22 cellular contexts compared by ENCODE assay signal in the genomic region with DNA sequence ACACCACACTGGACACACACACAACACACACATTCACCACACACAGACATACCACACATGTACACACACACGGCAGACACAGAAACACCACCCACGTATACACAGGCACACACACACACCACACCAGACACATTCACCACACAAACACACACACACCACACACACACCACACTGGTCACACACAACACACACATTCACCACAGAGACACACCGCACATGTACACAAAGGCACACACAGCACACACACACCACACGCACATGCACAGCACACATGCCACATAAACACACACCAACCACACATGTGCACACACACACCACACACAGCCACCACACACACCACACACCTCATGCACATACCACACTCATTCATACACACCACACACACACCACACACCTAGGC.
"Had no signal": no experiment of that assay in that cellular context is flagged by ENCODE, and none has a peak within 500 bp of the region (broad histone marks: within the 10 kb centered on the region; RNA-seq: fewer than 3 reads in every experiment).

No MANE protein-coding gene starts in this region.

- FAIRE-seq: colon, frontal cortex had no signal

- H3K4me1 ChIP-seq: parathyroid adenoma, thyroid gland had no signal

- H3K27me3 Mint-ChIP-seq: natural killer cell treated with Interleukin-12 subunit alpha and Interleukin-12 subunit beta and Interleukin-15 and Interleukin-18, amount 100 ng/mL, for 72 hours; type B pancreatic cell had no signal

- H3K36me3 Mint-ChIP-seq: natural killer cell treated with Interleukin-12 subunit alpha and Interleukin-12 subunit beta and Interleukin-15 and Interleukin-18, amount 100 ng/mL, for 72 hours; stimulated activated effector memory CD8-positive, alpha-beta T cell treated with anti-CD3 and anti-CD28 coated beads, Interleukin-12 subunit alpha, Interleukin-12 subunit beta, amount 100 ng/mL, for 72 hours; type B pancreatic cell had no signal

- ATAC-seq: left ventricle myocardium superior; lower lobe of right lung; natural killer cell treated with Interleukin-12 subunit alpha and Interleukin-12 subunit beta and Interleukin-15 and Interleukin-18, amount 100 ng/mL, for 72 hours; sciatic nerve; stimulated activated effector memory CD8-positive, alpha-beta T cell treated with anti-CD3 and anti-CD28 coated beads, Interleukin-12 subunit alpha, Interleukin-12 subunit beta, amount 100 ng/mL, for 72 hours had no signal

- H3K9ac ChIP-seq: parathyroid adenoma had no signal

- H3K4me2 ChIP-seq: smooth muscle cell had no signal

- H3K4me3 Mint-ChIP-seq: immature natural killer cell; natural killer cell treated with Interleukin-12 subunit alpha and Interleukin-12 subunit beta and Interleukin-15 and Interleukin-18, amount 100 ng/mL, for 72 hours; neural crest cell; stimulated activated effector memory CD8-positive, alpha-beta T cell treated with anti-CD3 and anti-CD28 coated beads, Interleukin-12 subunit alpha, Interleukin-12 subunit beta, amount 100 ng/mL, for 72 hours; type B pancreatic cell had no signal

- H3K4me1 Mint-ChIP-seq: stimulated activated effector memory CD8-positive, alpha-beta T cell treated with anti-CD3 and anti-CD28 coated beads, Interleukin-12 subunit alpha, Interleukin-12 subunit beta, amount 100 ng/mL, for 72 hours had no signal

- H3K9me3 Mint-ChIP-seq: natural killer cell treated with Interleukin-12 subunit alpha and Interleukin-12 subunit beta and Interleukin-15 and Interleukin-18, amount 100 ng/mL, for 72 hours; neural crest cell; type B pancreatic cell had no signal

- H3K36me3 ChIP-seq: lower lobe of right lung, stomach, thyroid gland had no signal

- H3K9me3 ChIP-seq: thyroid gland had no signal

- H3K27ac Mint-ChIP-seq: immature natural killer cell; natural killer cell treated with Interleukin-12 subunit alpha and Interleukin-12 subunit beta and Interleukin-15 and Interleukin-18, amount 100 ng/mL, for 72 hours; progenitor cell of endocrine pancreas; stimulated activated effector memory CD8-positive, alpha-beta T cell treated with anti-CD3 and anti-CD28 coated beads, Interleukin-12 subunit alpha, Interleukin-12 subunit beta, amount 100 ng/mL, for 72 hours; type B pancreatic cell had no signal

- H2AFZ ChIP-seq: parathyroid adenoma had no signal

- H3K79me2 ChIP-seq: parathyroid adenoma had no signal

- H3K27me3 ChIP-seq: thyroid gland had no signal

- H3K4me3 ChIP-seq: dorsolateral prefrontal cortex, lower lobe of right lung, smooth muscle cell, stomach, thyroid gland had no signal

- H3K27ac ChIP-seq: dorsolateral prefrontal cortex, lower lobe of right lung, parathyroid adenoma, stomach, thyroid gland had no signal

- DNase-seq: dorsolateral prefrontal cortex; effector CD4-positive, alpha-beta T cell; hypothalamus; immature natural killer cell; islet precursor cell; left ventricle myocardium superior; stimulated activated CD4-positive, alpha-beta T cell treated with anti-CD3 and anti-CD28 coated beads, Interleukin-2, amount 100 ng/mL, for 24 hours; stimulated activated CD4-positive, alpha-beta T cell treated with anti-CD3 and anti-CD28 coated beads, Interleukin-4, amount 100 ng/mL, for 24 hours; stimulated activated naive CD4-positive, alpha-beta T cell treated with Interleukin-2 at 50 U/mL for 16 hours; stomach; thyroid gland had no signal
